ENCODE assay signal across 8 cellular contexts in genomic region chr12:110776410-110776809, GRCh38. TPM values are rescaled to one million over a fixed set of nuclear protein-coding genes. Genes with fewer than 3 reads are reported as not detected.
A peak's percentile ranks its signal among the peaks of the same experiment; 100 is the strongest.
DNase-seq lines count a peak whose midpoint lies in the region; ATAC-seq and TF ChIP-seq lines count a peak whose summit lies in the region.

No MANE protein-coding gene starts in this region.

- intact Hi-C loops in activated CD4-positive, alpha-beta memory T cell treated with anti-CD3 and anti-CD28 coated beads for 36 hours (cut with micrococcal nuclease), result loop anchor here (1.0 to 10.0 kb wide), 6 partner anchors 15 to 658 kb away; partner anchors contain the start of gene PPP1CC

- TF ChIP-seq POLR2A in GM19099 (IDR thresholded peaks at IDR 0.05; ENCODE audit: extremely low read depth, insufficient read length, low read depth), result peak; percentile 45

- H3K4me3 Mint-ChIP-seq in activated CD4-positive, alpha-beta memory T cell treated with anti-CD3 and anti-CD28 coated beads for 36 hours, result peak overlapping the region; percentile 34

- CTCF ChIA-PET in activated CD4-positive, alpha-beta memory T cell treated with anti-CD3 and anti-CD28 coated beads for 36 hours (lab: Charles Lee), result interaction anchor here (0.6 to 4.3 kb wide), 8 partner anchors 28 to 696 kb away, joined by 3 to 30 read pairs (median 3); no protein-coding TSS in a partner anchor

- no peaks in the 10 kb centered on the region for H3K27me3 Mint-ChIP-seq in activated CD4-positive, alpha-beta memory T cell treated with anti-CD3 and anti-CD28 coated beads for 36 hours

- DNase-seq in activated CD4-positive, alpha-beta memory T cell treated with anti-CD3 and anti-CD28 coated beads for 36 hours, result peak; percentile 84
- peak; percentile 37 to 69 for DNase-seq in stimulated activated CD4-positive, alpha-beta T cell treated with anti-CD3 and anti-CD28 coated beads, Interleukin-4, amount 100 ng/mL, for 48 hours (ENCODE audit: low read depth in 2 of 2)
- no peak for DNase-seq in AG08395 (ENCODE audit: low spot score)
- no peak for DNase-seq in DMS53 (lab: John Stamatoyannopoulos, UW)
- no peak for DNase-seq in NCI-H1092 (lab: John Stamatoyannopoulos, UW)
- no peak for DNase-seq in dermis blood vessel endothelial cell

- POLR2A ChIA-PET in activated CD4-positive, alpha-beta memory T cell treated with anti-CD3 and anti-CD28 coated beads for 36 hours (lab: Charles Lee), result interaction anchor here (0.6 to 5.3 kb wide), 10 partner anchors 35 to 255 kb away, joined by 3 to 46 read pairs (median 4); partner anchors contain the start of genes PPP1CC and TCTN1

- H3K4me1 Mint-ChIP-seq in activated CD4-positive, alpha-beta memory T cell treated with anti-CD3 and anti-CD28 coated beads for 36 hours (ENCODE audit: low read depth), result peaks cover 69% of the 10 kb centered on the region

- ATAC-seq in HG02943 (IDR thresholded peaks at IDR 0.05; ENCODE audit: low read depth, unreplicated experiment), result peak; percentile 92

- H3K27ac Mint-ChIP-seq in activated CD4-positive, alpha-beta memory T cell treated with anti-CD3 and anti-CD28 coated beads for 36 hours, result peak overlapping the region; percentile 94

- H3K36me3 Mint-ChIP-seq in activated CD4-positive, alpha-beta memory T cell treated with anti-CD3 and anti-CD28 coated beads for 36 hours, result no peaks in the 10 kb centered on the region

- H3K9me3 Mint-ChIP-seq in activated CD4-positive, alpha-beta memory T cell treated with anti-CD3 and anti-CD28 coated beads for 36 hours, result peaks cover 4% of the 10 kb centered on the region

RNA-seq across cellular contexts. Expression of gene PPP1CC, which starts 33.7 kb away (rescaled TPM):
- total RNA-seq in activated CD4-positive, alpha-beta memory T cell treated with anti-CD3 and anti-CD28 coated beads for 36 hours, result 100 to 1,000 TPM; 334 to 343 TPM
- total RNA-seq in dermis blood vessel endothelial cell, result 113 and 153 TPM in 2 replicates

Comparison
In these comparisons a context has a peak if more than half of its experiments do, and no peak if none do; other contexts are left out.
1. DNase-seq: peak in activated CD4-positive, alpha-beta memory T cell treated with anti-CD3 and anti-CD28 coated beads for 36 hours (single experiment) and stimulated activated CD4-positive, alpha-beta T cell treated with anti-CD3 and anti-CD28 coated beads, Interleukin-4, amount 100 ng/mL, for 48 hours (2 of 2); none in AG08395 (single experiment), DMS53 (single experiment), NCI-H1092 (single experiment) and dermis blood vessel endothelial cell (single experiment).